In genomic region chr1:236862615-236863211, GRCh38 we compare ENCODE assay signal across 16 cellular contexts.
DNase-seq lines count a peak whose midpoint lies in the region; ATAC-seq, FAIRE-seq and TF ChIP-seq lines count a peak whose summit lies in the region.
"Had no signal": no experiment of that assay in that cellular context is flagged by ENCODE, and none has a peak within 500 bp of the region (broad histone marks: within the 10 kb centered on the region; RNA-seq: fewer than 3 reads in every experiment).

No MANE protein-coding gene starts in this region.

- no peaks in the 10 kb centered on the region for H3K27me3 Mint-ChIP-seq in CD8-positive, alpha-beta T cell (ENCODE audit: low read depth)
- H3K27me3 Mint-ChIP-seq: IgD-negative memory B cell had no signal

- POLR2A ChIA-PET in CD8-positive, alpha-beta T cell (lab: Charles Lee) = no interaction called here

- H2AFZ ChIP-seq in osteoblast (ENCODE audit: low read length) = no peak overlapping the region

- no peaks in the 10 kb centered on the region for H4K20me1 ChIP-seq in osteoblast (ENCODE audit: insufficient read depth, low read length)

- peak; percentile 78 for ATAC-seq in CD8-positive, alpha-beta T cell
- peak; percentile 85 to 95 (median 92) for ATAC-seq in psoas muscle
- ATAC-seq: esophagus mucosa had no signal

- no peak overlapping the region for H3K4me3 ChIP-seq in CD8-positive, alpha-beta T cell (ENCODE audit: low read depth, low read length)
- H3K4me3 ChIP-seq in psoas muscle (no peak overlapping the region), osteoblast (ENCODE audit: insufficient read depth, low read length) (no peak overlapping the region)
- H3K4me3 ChIP-seq: SK-N-MC had no signal

- no peaks in the 10 kb centered on the region for H3K9me3 Mint-ChIP-seq in CD8-positive, alpha-beta T cell
- H3K9me3 Mint-ChIP-seq: IgD-negative memory B cell had no signal

- H3K27me3 ChIP-seq in CD8-positive, alpha-beta T cell (ENCODE audit: insufficient read depth, low read length) = no peaks in the 10 kb centered on the region
- H3K27me3 ChIP-seq in psoas muscle (ENCODE audit: insufficient read depth in 3 of 3, low read length in 2 of 3) (no peaks in the 10 kb centered on the region), osteoblast (ENCODE audit: insufficient read depth, low read length) (no peaks in the 10 kb centered on the region)
- H3K27me3 ChIP-seq: neutrophil had no signal

- peak overlapping the region; percentile 88 for H3K27ac Mint-ChIP-seq in CD8-positive, alpha-beta T cell
- H3K27ac Mint-ChIP-seq: IgD-negative memory B cell had no signal

- no peaks in the 10 kb centered on the region for H3K79me2 ChIP-seq in osteoblast (ENCODE audit: insufficient read depth, low read length)

- CTCF ChIA-PET in CD8-positive, alpha-beta T cell (lab: Charles Lee) = interaction anchor here (1.0 to 2.2 kb wide), 3 partner anchors 12 to 103 kb away, joined by 3 to 15 read pairs (median 4); no protein-coding TSS in a partner anchor

- intact Hi-C loops in CD8-positive, alpha-beta T cell (cut with DNase I, micrococcal nuclease) = loop anchor here (5.0 to 10.0 kb wide), 2 partner anchors 65 to 258 kb away; partner anchors contain the start of genes HEATR1 (in 2 of the 2) and MTR (in 2 of the 2)
- intact Hi-C loops in psoas muscle (cut with DNase I) = loop anchor here in 1 of 2 donors (10.0 kb wide), 2 partner anchors 108 to 758 kb away; no protein-coding TSS in a partner anchor

- H3K4me2 ChIP-seq in osteoblast (ENCODE audit: insufficient read depth, low read length) = no peak overlapping the region

- H3K9me3 ChIP-seq in CD8-positive, alpha-beta T cell (ENCODE audit: low read length) = no peaks in the 10 kb centered on the region
- H3K9me3 ChIP-seq in psoas muscle (no peaks in the 10 kb centered on the region), osteoblast (ENCODE audit: low read depth, low read length) (no peaks in the 10 kb centered on the region)
- H3K9me3 ChIP-seq: neutrophil had no signal

- peaks cover 28% of the 10 kb centered on the region for H3K36me3 ChIP-seq in CD8-positive, alpha-beta T cell (ENCODE audit: insufficient read depth, low read length)
- H3K36me3 ChIP-seq in psoas muscle (ENCODE audit: insufficient read depth in 1 of 2, low read depth in 1 of 2) (peaks cover 14 to 97% of the 10 kb centered on the region in 2 donors), osteoblast (ENCODE audit: insufficient read depth, low read length) (peaks cover 12% of the 10 kb centered on the region)

- 65 to 90% (median 65%) methylated on average over 5 of the region's 5 CpGs for WGBS in psoas muscle, 3 donors

- peak overlapping the region; percentile 32 for H3K4me3 Mint-ChIP-seq in CD8-positive, alpha-beta T cell
- H3K4me3 Mint-ChIP-seq: IgD-negative memory B cell had no signal

- H3K4me1 ChIP-seq in CD8-positive, alpha-beta T cell (ENCODE audit: insufficient read depth, low read length) = peaks cover 27% of the 10 kb centered on the region
- H3K4me1 ChIP-seq in psoas muscle = peaks cover 7% of the 10 kb centered on the region
- H3K4me1 ChIP-seq in osteoblast (ENCODE audit: insufficient read depth, low read length) = peaks cover 12% of the 10 kb centered on the region

- TF ChIP-seq POLR2A in H54 (IDR thresholded peaks at IDR 0.05; ENCODE audit: low read depth, low read length) = no peak

- no peak for DNase-seq in CD8-positive, alpha-beta T cell
- DNase-seq in amniotic epithelial cell (ENCODE audit: low read depth) (peak; percentile 59), psoas muscle (peak in 1 of 2 donors; percentile 49), osteoblast (ENCODE audit: insufficient read length, low spot score, missing footprints) (no peak), NCI-H446 (lab: John Stamatoyannopoulos, UW) (no peak), H54 (ENCODE audit: insufficient read length, low spot score) (no peak), HuH-7 (ENCODE audit: low spot score) (no peak)
- DNase-seq: cerebellar nuclear complex, GDM1, NCI-H187 had no signal

- no peak overlapping the region for H3K27ac ChIP-seq in CD8-positive, alpha-beta T cell (ENCODE audit: low read depth, low read length)
- peak overlapping the region; percentile 57 for H3K27ac ChIP-seq in psoas muscle
- H3K27ac ChIP-seq in osteoblast (ENCODE audit: low read depth, low read length) = no peak overlapping the region
- H3K27ac ChIP-seq: neutrophil had no signal

- FAIRE-seq in islet of Langerhans (lab: Jason Lieb, UNC) = peak; percentile 96
- FAIRE-seq in H54 (lab: Jason Lieb, UNC) = no peak
- FAIRE-seq: GM18507 had no signal

- TF ChIP-seq CTCF in CD8-positive, alpha-beta T cell (IDR thresholded peaks at IDR 0.05) = no peak
- TF ChIP-seq CTCF in psoas muscle (IDR thresholded peaks at IDR 0.05) (no peak), osteoblast (IDR thresholded peaks at IDR 0.05; ENCODE audit: extremely low read depth, low read depth, low read length) (no peak)

- H3K36me3 Mint-ChIP-seq in CD8-positive, alpha-beta T cell = peaks cover 93% of the 10 kb centered on the region

- H3K4me1 Mint-ChIP-seq in CD8-positive, alpha-beta T cell (ENCODE audit: low read depth) = peaks cover 33% of the 10 kb centered on the region
- H3K4me1 Mint-ChIP-seq: IgD-negative memory B cell had no signal
